In genomic region chr7:196283-196682, GRCh38 we compare ENCODE assay signal across 20 cellular contexts. TPM values are rescaled to one million over a fixed set of nuclear protein-coding genes. Genes with fewer than 3 reads are reported as not detected.
DNase-seq lines count a peak whose midpoint lies in the region; TF ChIP-seq lines count a peak whose summit lies in the region.
"Had no signal": no experiment of that assay in that cellular context is flagged by ENCODE, and none has a peak within 500 bp of the region (broad histone marks: within the 10 kb centered on the region; RNA-seq: fewer than 3 reads in every experiment).

No MANE protein-coding gene starts in this region.

- DNase-seq in DMS153 treated with DMSO at 0.1 percent for 48 hours (lab: John Stamatoyannopoulos, UW; ENCODE audit: unreplicated experiment) (peak; percentile 23), NCI-H345 treated with DMSO at 0.1 percent for 48 hours (lab: John Stamatoyannopoulos, UW; ENCODE audit: unreplicated experiment) (peak; percentile 85), fibroblast of mammary gland (ENCODE audit: low read depth) (no peak), progenitor cell of endocrine pancreas (ENCODE audit: low spot score, unreplicated experiment) (no peak), NCI-H187 treated with DMSO at 0.1 percent for 48 hours (lab: John Stamatoyannopoulos, UW) (no peak), kidney glomerular epithelial cell (lab: John Stamatoyannopoulos, UW) (no peak)
- DNase-seq in effector CD8-positive, alpha-beta T cell (lab: John Stamatoyannopoulos, UW), result no peak
- DNase-seq: activated CD4-positive, alpha-beta T cell treated with anti-CD3 and anti-CD28 coated beads, Interleukin-2, amount 50 U/mL, for 1 hour; activated CD8-positive, alpha-beta memory T cell treated with anti-CD3 and anti-CD28 coated beads, Interleukin-2, amount 50 U/mL, for 48 hours; activated effector memory CD4-positive, alpha-beta T cell treated with Interleukin-2 at 50 U/mL for 16 hours; central memory CD4-positive, alpha-beta T cell; erythroblast; left ventricle myocardium inferior; mucosa of descending colon; NCI-H187; NCI-H524; nucleus accumbens; right cardiac atrium; stimulated activated naive CD8-positive, alpha-beta T cell treated with anti-CD3 and anti-CD28 coated beads, Interleukin-15, Interleukin-2, amounts not matched to agents 100 U/mL and 50 U/mL, for 24 hours had no signal

- H3K27ac Mint-ChIP-seq in progenitor cell of endocrine pancreas, result no peak overlapping the region
- H3K27ac Mint-ChIP-seq: B cell had no signal

- peaks cover 21% of the 10 kb centered on the region for H3K36me3 Mint-ChIP-seq in progenitor cell of endocrine pancreas (ENCODE audit: insufficient read depth)

- no peak for TF ChIP-seq CTCF in fibroblast of mammary gland (conservative IDR thresholded peaks at IDR 0.05; ENCODE audit: control insufficient read depth, insufficient read depth, low read depth, low read length)
- TF ChIP-seq CTCF in progenitor cell of endocrine pancreas (IDR thresholded peaks at IDR 0.05; ENCODE audit: unreplicated experiment), result no peak

- H3K4me3 Mint-ChIP-seq in progenitor cell of endocrine pancreas (ENCODE audit: low read depth), result peak overlapping the region; percentile 36
- H3K4me3 Mint-ChIP-seq: B cell had no signal

- H3K27me3 Mint-ChIP-seq in progenitor cell of endocrine pancreas, result peaks cover 3% of the 10 kb centered on the region

- no peaks in the 10 kb centered on the region for H3K9me3 Mint-ChIP-seq in progenitor cell of endocrine pancreas (ENCODE audit: low read depth)

- H3K4me3 ChIP-seq in fibroblast of mammary gland (ENCODE audit: control insufficient read depth, low read depth, low read length), result peak overlapping the region; percentile 95
- H3K4me3 ChIP-seq: mucosa of descending colon had no signal

- H3K4me1 Mint-ChIP-seq in progenitor cell of endocrine pancreas (ENCODE audit: low read depth), result peaks cover 30% of the 10 kb centered on the region

RNA-seq across cellular contexts. Expression of gene FAM20C, which starts 3.9 kb away (rescaled TPM):
- 32.9 and 33.3 TPM in 2 replicates for total RNA-seq in progenitor cell of endocrine pancreas

Comparison
In these comparisons a context has a peak if more than half of its experiments do, and no peak if none do; other contexts are left out.
1. DNase-seq: peak in DMS153 treated with DMSO at 0.1 percent for 48 hours (single experiment) and NCI-H345 treated with DMSO at 0.1 percent for 48 hours (single experiment); none in fibroblast of mammary gland (single experiment), progenitor cell of endocrine pancreas (single experiment), effector CD8-positive, alpha-beta T cell (single experiment), NCI-H187 treated with DMSO at 0.1 percent for 48 hours (single experiment) and kidney glomerular epithelial cell (single experiment).